Comparison of ENCODE assay signal across 8 cellular contexts in the genomic region with DNA sequence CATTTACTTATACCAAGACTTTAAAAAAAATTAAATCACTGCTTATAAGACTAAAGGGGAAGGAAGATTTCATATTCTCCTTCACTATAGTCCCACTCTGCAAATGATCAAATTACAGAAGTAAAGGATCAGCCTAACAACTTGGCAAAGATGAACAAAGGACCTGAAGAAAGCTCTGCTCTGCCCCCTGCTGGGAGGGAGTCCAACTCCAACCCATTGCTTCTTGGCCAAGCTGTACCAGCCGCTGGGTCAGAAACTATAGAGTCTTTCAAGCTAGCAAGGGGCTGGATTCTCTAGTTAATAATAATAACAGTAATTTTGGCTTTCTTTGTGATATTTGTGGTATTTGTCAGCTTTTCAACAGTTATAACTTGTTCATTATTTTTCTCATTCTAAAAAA.
DNase-seq lines count a peak whose midpoint lies in the region; ATAC-seq and TF ChIP-seq lines count a peak whose summit lies in the region.

No MANE protein-coding gene starts in this region.

- H3K4me2 ChIP-seq in Karpas-422 (ENCODE audit: low read depth, low read length, poor library complexity, severe bottlenecking), result no peak overlapping the region

- H3K79me2 ChIP-seq in Karpas-422 (ENCODE audit: low read length), result no peaks in the 10 kb centered on the region

- H3K36me3 ChIP-seq in BJ (ENCODE audit: control insufficient read depth, insufficient read depth, low read length) (no peaks in the 10 kb centered on the region), Karpas-422 (ENCODE audit: insufficient read depth, low read length) (no peaks in the 10 kb centered on the region), adipocyte (ENCODE audit: control insufficient read depth, insufficient read depth, low read length, severe bottlenecking) (no peaks in the 10 kb centered on the region)

- H3K9me2 ChIP-seq in Karpas-422 (replicated peaks; ENCODE audit: insufficient read depth, low read length), result 0 out of 2 replicates have a peak, but pooled peaks cover 3% of the 10 kb centered on the region

- H3K9ac ChIP-seq in Karpas-422 (ENCODE audit: low read length) (no peak overlapping the region), adipocyte (ENCODE audit: low read length) (no peak overlapping the region)

- TF ChIP-seq CTCF in BJ (IDR thresholded peaks at IDR 0.05; ENCODE audit: insufficient read depth, low read depth, low read length), result peak; percentile 19; the same call in 1 of the 2 replicates

- no peaks in the 10 kb centered on the region for H3K4me1 ChIP-seq in Karpas-422 (ENCODE audit: low read length)
- H3K4me1 ChIP-seq in adipocyte (ENCODE audit: control insufficient read depth, insufficient read depth, low read length), result no peaks in the 10 kb centered on the region

- H3K27me3 ChIP-seq in BJ (ENCODE audit: control insufficient read depth, insufficient read depth, low read length), result no peaks in the 10 kb centered on the region
- no peaks in the 10 kb centered on the region for H3K27me3 ChIP-seq in Karpas-422 (ENCODE audit: low read length)
- H3K27me3 ChIP-seq in adipocyte (replicated peaks; ENCODE audit: control insufficient read depth, insufficient read depth, low read length), result no peaks in the 10 kb centered on the region

- no peak overlapping the region for H2AFZ ChIP-seq in Karpas-422 (ENCODE audit: low read length)

- ATAC-seq in GM18858 (IDR thresholded peaks at IDR 0.05; ENCODE audit: unreplicated experiment) (peak; percentile 59), left lobe of liver (no peak), GM18517 (IDR thresholded peaks at IDR 0.05; ENCODE audit: unreplicated experiment) (no peak)

- DNase-seq in BJ (ENCODE audit: low read depth) (no peak), Karpas-422 (peak; percentile 74), adipocyte (ENCODE audit: low read depth) (peak; percentile 10), left kidney (ENCODE audit: low read depth, low spot score) (peak; percentile 73), left lobe of liver (ENCODE audit: low spot score) (no peak), ecto neural progenitor cell (ENCODE audit: low spot score) (no peak)

- CTCF ChIA-PET in BJ (lab: Yijun Ruan, JAX), result no interaction called here

- no peaks in the 10 kb centered on the region for H3K9me3 ChIP-seq in Karpas-422 (ENCODE audit: low read length)
- H3K9me3 ChIP-seq in adipocyte (ENCODE audit: control insufficient read depth, low read length), result no peaks in the 10 kb centered on the region

- H3K4me3 ChIP-seq in BJ (ENCODE audit: low read depth, low read length), result no peak overlapping the region
- H3K4me3 ChIP-seq in Karpas-422 (ENCODE audit: low read length), result no peak overlapping the region
- no peak overlapping the region for H3K4me3 ChIP-seq in adipocyte (ENCODE audit: low read length)

- H3K27ac ChIP-seq in Karpas-422 (ENCODE audit: low read length), result no peak overlapping the region

- POLR2A ChIA-PET in BJ (lab: Charles Lee), result no interaction called here

- H4K20me1 ChIP-seq in Karpas-422 (ENCODE audit: insufficient read depth, low read depth, low read length), result no peaks in the 10 kb centered on the region

Comparison
In these comparisons a context has a peak if more than half of its experiments do, and no peak if none do; other contexts are left out.
1. DNase-seq: peak in Karpas-422 (single experiment), adipocyte (single experiment) and left kidney (single experiment); none in BJ (single experiment), left lobe of liver (single experiment) and ecto neural progenitor cell (single experiment).